ENCODE assay signal across 1 cellular context in the genomic region with DNA sequence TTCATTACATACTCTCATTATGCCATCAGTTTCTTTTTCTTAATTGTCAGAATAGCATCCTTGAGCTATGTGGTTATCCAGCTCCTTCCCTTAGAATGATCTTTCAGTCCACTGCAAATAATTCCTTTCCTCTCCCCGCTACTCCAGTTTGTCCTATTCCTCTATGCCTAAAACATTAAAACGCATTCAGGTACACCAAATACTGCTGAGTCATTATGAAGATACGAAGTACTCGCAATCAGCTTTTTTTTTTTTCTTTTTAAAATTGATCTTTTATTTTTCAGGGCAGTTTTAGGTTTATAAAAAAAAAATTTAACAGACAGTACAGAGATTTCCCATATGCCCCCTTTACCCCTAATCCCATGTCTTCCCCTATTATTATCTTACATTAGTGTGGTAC.
TF ChIP-seq lines count a peak whose summit lies in the region.

No MANE protein-coding gene starts in this region.

TF ChIP-seq in IMR-90, 13 proteins besides CTCF, POLR2A, EP300 and RAD21 (continued from another document):
- TF ChIP-seq, protein P1, sequence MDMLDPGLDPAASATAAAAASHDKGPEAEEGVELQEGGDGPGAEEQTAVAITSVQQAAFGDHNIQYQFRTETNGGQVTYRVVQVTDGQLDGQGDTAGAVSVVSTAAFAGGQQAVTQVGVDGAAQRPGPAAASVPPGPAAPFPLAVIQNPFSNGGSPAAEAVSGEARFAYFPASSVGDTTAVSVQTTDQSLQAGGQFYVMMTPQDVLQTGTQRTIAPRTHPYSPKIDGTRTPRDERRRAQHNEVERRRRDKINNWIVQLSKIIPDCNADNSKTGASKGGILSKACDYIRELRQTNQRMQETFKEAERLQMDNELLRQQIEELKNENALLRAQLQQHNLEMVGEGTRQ (IDR thresholded peaks at IDR 0.05; ENCODE audit: low read depth, low read length), result no peak
- no peak for TF ChIP-seq FOS (IDR thresholded peaks at IDR 0.05; ENCODE audit: low read depth, low read length)
